9 cellular contexts compared by ENCODE assay signal in the genomic region with DNA sequence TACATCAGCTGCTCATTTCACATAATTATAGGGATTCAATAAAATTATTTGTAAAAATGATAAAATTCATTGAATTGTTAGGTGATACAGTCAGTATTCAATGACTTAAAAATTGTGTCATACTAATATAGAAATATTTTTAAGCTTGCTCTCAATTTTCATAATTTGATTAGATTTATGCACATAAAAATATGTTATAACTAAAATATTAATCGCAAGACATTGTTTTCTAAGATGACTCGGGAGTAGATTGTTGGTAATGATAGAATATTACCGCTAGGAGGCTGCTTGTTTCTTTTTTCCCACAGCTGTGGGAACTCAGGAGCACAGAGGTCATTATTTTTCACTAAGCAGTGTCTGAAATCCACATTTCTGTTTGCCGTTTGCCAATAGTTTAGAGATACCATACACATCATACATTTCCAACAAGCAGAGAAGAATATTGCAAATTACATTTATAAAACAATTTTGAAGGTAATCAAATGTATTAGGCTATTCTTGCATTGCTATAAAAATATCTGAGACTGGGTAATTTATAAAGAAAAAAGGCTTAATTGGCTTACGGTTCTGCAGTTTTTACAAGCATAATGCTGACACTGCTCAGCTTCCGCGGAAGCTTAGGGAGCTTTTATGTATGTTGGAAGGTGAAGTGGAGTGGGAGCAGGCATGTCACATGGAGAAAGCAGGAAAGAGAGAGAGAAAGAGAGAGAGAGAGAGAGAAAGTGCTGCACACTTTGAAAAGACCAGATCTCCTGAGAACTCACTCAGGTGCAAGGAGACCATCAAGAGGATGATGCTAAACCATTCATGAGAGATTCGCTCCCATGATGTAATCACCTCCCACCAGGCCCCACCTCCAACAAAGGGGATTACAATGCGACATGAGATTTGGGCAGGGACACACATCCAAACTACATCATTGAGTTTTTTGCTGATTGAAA. TPM values are rescaled to one million over a fixed set of nuclear protein-coding genes. Genes with fewer than 3 reads are reported as not detected.
DNase-seq lines count a peak whose midpoint lies in the region; ATAC-seq and TF ChIP-seq lines count a peak whose summit lies in the region.
"Had no signal": no experiment of that assay in that cellular context is flagged by ENCODE, and none has a peak within 500 bp of the region (broad histone marks: within the 10 kb centered on the region; RNA-seq: fewer than 3 reads in every experiment).

No MANE protein-coding gene starts in this region.

- peak; percentile 89 for ATAC-seq in Right ventricle myocardium superior (ENCODE audit: poor library complexity)
- ATAC-seq in PC-3 = peak; percentile 55; the same call in 1 of the 2 replicates
- peak; percentile 56 to 73 for ATAC-seq in activated naive CD4-positive, alpha-beta T cell treated with anti-CD3 and anti-CD28 coated beads, Interleukin-2, amount 50 U/mL, for 72 hours
- ATAC-seq in lower lobe of right lung = peak; percentile 70 to 81
- no peak for ATAC-seq in HG03469 (IDR thresholded peaks at IDR 0.05; ENCODE audit: unreplicated experiment)

- H3K9me3 ChIP-seq in PC-3 (ENCODE audit: low read length) = no peaks in the 10 kb centered on the region
- no peaks in the 10 kb centered on the region for H3K9me3 ChIP-seq in lower lobe of right lung

- H4K20me1 ChIP-seq in PC-3 (ENCODE audit: low read length) = no peaks in the 10 kb centered on the region

- H3K36me3 Mint-ChIP-seq in activated naive CD4-positive, alpha-beta T cell treated with anti-CD3 and anti-CD28 coated beads, Interleukin-2, amount 50 U/mL, for 72 hours = peaks cover 23 to 38% of the 10 kb centered on the region in 2 donors
- H3K36me3 Mint-ChIP-seq: brain had no signal

- CTCF ChIA-PET in PC-3 (lab: Charles Lee) = interaction anchor here (0.8 to 1.7 kb wide), 3 partner anchors 44 to 46 kb away, joined by 3 to 15 read pairs (median 5); no protein-coding TSS in a partner anchor

- peaks cover 4% of the 10 kb centered on the region; the same call in 1 of the 2 replicates for H3K27me3 ChIP-seq in PC-3 (ENCODE audit: low read length)
- H3K27me3 ChIP-seq in lower lobe of right lung (ENCODE audit: low read depth) = no peaks in the 10 kb centered on the region

- H3F3A ChIP-seq in PC-3 (ENCODE audit: low read length, unreplicated experiment) = no peaks in the 10 kb centered on the region

- no peaks in the 10 kb centered on the region for H3K9me2 ChIP-seq in PC-3 (replicated peaks; ENCODE audit: low read length)

- H3K4me2 ChIP-seq in PC-3 (ENCODE audit: low read length) = peak overlapping the region; percentile 62; the same call in 1 of the 2 replicates

- H3K27ac ChIP-seq in PC-3 (ENCODE audit: low read length) (no peak overlapping the region), lower lobe of right lung (no peak overlapping the region)

- H3K4me3 ChIP-seq in PC-3 (ENCODE audit: low read length) = no peak overlapping the region
- H3K4me3 ChIP-seq in lower lobe of right lung = peak overlapping the region; percentile 15

- BruUV-seq in PC-3 (replicated peaks; lab: Mats Ljungman, UMichigan) = no TSS peak

- H2AFZ ChIP-seq in PC-3 (ENCODE audit: low read length) = no peak overlapping the region

- H3K36me3 ChIP-seq in PC-3 (ENCODE audit: low read depth, low read length) (no peaks in the 10 kb centered on the region), lower lobe of right lung (peaks cover 8% of the 10 kb centered on the region)

- no peak for DNase-seq in Right ventricle myocardium superior
- DNase-seq in cardiac septum (ENCODE audit: low spot score) = no peak
- DNase-seq in PC-3 = peak; percentile 53
- peak in 1 of 2 donors; percentile 49 for DNase-seq in activated naive CD4-positive, alpha-beta T cell treated with anti-CD3 and anti-CD28 coated beads, Interleukin-2, amount 50 U/mL, for 72 hours (ENCODE audit: low spot score in 2 of 2)
- no peak for DNase-seq in lower lobe of right lung
- no peak for DNase-seq in COLO829 (ENCODE audit: low spot score)
- no peak for DNase-seq in ecto neural progenitor cell (ENCODE audit: low spot score)

- TF ChIP-seq CTCF in PC-3 (conservative IDR thresholded peaks at IDR 0.05; ENCODE audit: low read depth, low read length) (peak; percentile 41), lower lobe of right lung (IDR thresholded peaks at IDR 0.05) (no peak)

- H3K9me3 Mint-ChIP-seq in activated naive CD4-positive, alpha-beta T cell treated with anti-CD3 and anti-CD28 coated beads, Interleukin-2, amount 50 U/mL, for 72 hours = no peaks in the 10 kb centered on the region

- peak overlapping the region; percentile 82 to 87 for H3K27ac Mint-ChIP-seq in activated naive CD4-positive, alpha-beta T cell treated with anti-CD3 and anti-CD28 coated beads, Interleukin-2, amount 50 U/mL, for 72 hours
- H3K27ac Mint-ChIP-seq: brain had no signal

- H3K79me2 ChIP-seq in PC-3 (ENCODE audit: low read length) = no peaks in the 10 kb centered on the region

- no peak overlapping the region for H3K9ac ChIP-seq in PC-3 (ENCODE audit: low read length)

- intact Hi-C loops in Right ventricle myocardium superior (cut with DNase I) (no loop called here), cardiac septum (cut with DNase I) (loop anchor here (5.0 kb wide), 1 partner anchor 176 kb away; no protein-coding TSS in a partner anchor), PC-3 (cut with micrococcal nuclease) (no loop called here), lower lobe of right lung (cut with DNase I) (no loop called here)

- POLR2A ChIA-PET in PC-3 (lab: Charles Lee; ENCODE audit: unreplicated experiment) = no interaction called here

- H3K4me1 ChIP-seq in PC-3 (ENCODE audit: insufficient read depth, low read length) (no peaks in the 10 kb centered on the region), lower lobe of right lung (peaks cover 15% of the 10 kb centered on the region)

RNA-seq across cellular contexts. Expression of gene CD69, which starts 9.2 kb away (rescaled TPM):
- total RNA-seq in Right ventricle myocardium superior = 0.40 TPM
- 0.24 TPM for total RNA-seq in cardiac septum
- total RNA-seq in PC-3 (2014; rRNA removed) = 0.75 TPM in 1 of 2 replicates, not detected in the other
- total RNA-seq in activated naive CD4-positive, alpha-beta T cell treated with anti-CD3 and anti-CD28 coated beads, Interleukin-2, amount 50 U/mL, for 72 hours = 10 to 100 TPM; 72.7 to 91.1 TPM
- total RNA-seq in lower lobe of right lung = 11.4 TPM

RNA-seq across cellular contexts. Expression of gene CLECL1, which starts 18.6 kb away (rescaled TPM):
- total RNA-seq in Right ventricle myocardium superior (not detected), cardiac septum (not detected), PC-3 (2014; rRNA removed) (not detected in 2 replicates), lower lobe of right lung (1.7 TPM)
- 1 to 10 TPM; 3.0 to 7.6 TPM for total RNA-seq in activated naive CD4-positive, alpha-beta T cell treated with anti-CD3 and anti-CD28 coated beads, Interleukin-2, amount 50 U/mL, for 72 hours
